In the genomic region with DNA sequence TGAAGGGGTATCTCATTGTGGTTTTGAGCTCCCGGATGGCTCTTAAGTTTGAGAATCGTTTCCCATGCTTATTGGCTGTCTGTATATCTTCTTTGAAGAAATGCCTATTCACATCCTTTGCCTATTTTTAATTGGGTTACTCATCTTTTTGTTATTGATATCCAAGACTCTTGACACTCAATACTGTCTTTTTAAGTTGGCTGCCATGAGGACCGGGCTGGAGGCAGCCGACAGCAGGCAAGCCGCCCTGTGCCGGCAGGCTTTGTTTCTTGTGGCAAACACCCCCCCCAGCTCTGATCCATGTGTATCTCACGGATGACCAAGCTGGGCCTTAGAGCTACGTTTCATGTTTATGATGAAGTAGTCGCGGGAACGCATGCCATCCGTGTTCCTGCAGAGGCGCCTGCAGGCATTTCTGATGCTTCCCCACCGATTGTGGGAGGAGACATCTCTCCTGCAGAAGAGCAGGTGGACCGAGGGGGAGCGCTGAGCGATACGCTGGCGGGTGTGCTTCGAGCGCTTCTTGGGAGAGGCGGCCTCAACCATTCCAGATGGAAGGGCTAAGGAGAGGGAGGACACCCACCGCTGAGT, we compare ENCODE assay signal across 32 cellular contexts.
"Had no signal": no experiment of that assay in that cellular context is flagged by ENCODE, and none has a peak within 500 bp of the region (broad histone marks: within the 10 kb centered on the region; RNA-seq: fewer than 3 reads in every experiment).

No MANE protein-coding gene starts in this region.

- H3K4me1 ChIP-seq: body of pancreas, SJSA1 had no signal

- H3K9me3 ChIP-seq: body of pancreas, Peyer's patch, SJSA1, SK-N-SH had no signal

- DNase-seq: activated CD4-positive, alpha-beta T cell treated with anti-CD3 and anti-CD28 coated beads, Interleukin-2, amount 10 ng/mL, durations not matched to agents 24 days and 14 days; activated CD4-positive, alpha-beta T cell treated with anti-CD3 and anti-CD28 coated beads, Interleukin-2, amount 50 U/mL, for 4 hours; activated CD8-positive, alpha-beta T cell treated with anti-CD3 and anti-CD28 coated beads for 36 hours; activated gamma-delta T cell; activated naive CD4-positive, alpha-beta T cell treated with Interleukin-2 at 50 U/mL for 16 hours; activated naive CD8-positive, alpha-beta T cell treated with anti-CD3 and anti-CD28 coated beads, Interleukin-2, amount 10 ng/mL, durations not matched to agents 7 days and 5 days; activated T-cell treated with anti-CD3 and anti-CD28 coated beads, Interleukin-2, amount 50 U/mL, for 1 hour; amygdala; body of pancreas; caudate nucleus; cerebellar nuclear complex; MM.1S; MV-4-11; NCI-H1092; NCI-H1417; NCI-H146; NCI-H187; NCI-H2029 treated with DMSO at 0.1 percent for 48 hours; NCI-H2107; NCI-H2171; NCI-H510A; NCI-H526; NCI-H748 treated with DMSO at 0.1 percent for 48 hours; NK-92 treated with Interleukin-12 subunit alpha and Interleukin-12 subunit beta, amount 100 ng/mL, for 24 hours; PC-3; Peyer's patch; RPMI8226; SHP77 treated with DMSO at 0.1 percent for 48 hours; SK-N-SH; T-cell had no signal

- H3K4me3 ChIP-seq: body of pancreas, Peyer's patch, SJSA1 had no signal

- H3K27me3 ChIP-seq: body of pancreas, Peyer's patch, SJSA1 had no signal

- H3K27ac ChIP-seq: body of pancreas, KMS-11, Peyer's patch, SJSA1 had no signal

- H3K36me3 ChIP-seq: Peyer's patch, SJSA1 had no signal

- H3K4me2 ChIP-seq: KMS-11, SK-N-SH had no signal

- ATAC-seq: activated CD8-positive, alpha-beta T cell treated with anti-CD3 and anti-CD28 coated beads for 36 hours; body of pancreas; PC-3; T-cell had no signal

- H3K9ac ChIP-seq: KMS-11, SK-N-SH had no signal
